ENCODE assay signal across 7 cellular contexts in genomic region chr1:15578921-15579682, GRCh38. TPM values are rescaled to one million over a fixed set of nuclear protein-coding genes. Genes with fewer than 3 reads are reported as not detected.
A peak's percentile ranks its signal among the peaks of the same experiment; 100 is the strongest.
DNase-seq lines count a peak whose midpoint lies in the region; ATAC-seq and TF ChIP-seq lines count a peak whose summit lies in the region.

No MANE protein-coding gene starts in this region.

- no peaks in the 10 kb centered on the region for H3K9me3 ChIP-seq in colonic mucosa

- no peak overlapping the region for H3K4me3 ChIP-seq in colonic mucosa

- H3K4me1 ChIP-seq in colonic mucosa: no peaks in the 10 kb centered on the region

- peak; percentile 45 for DNase-seq in GM20000 (ENCODE audit: low spot score)
- no peak for DNase-seq in activated B cell treated with CpG ODN at 0.5 μM for 24 hours
- DNase-seq in colonic mucosa: no peak

- no peak for TF ChIP-seq CTCF in GM20000 (IDR thresholded peaks at IDR 0.05; ENCODE audit: extremely low read depth, missing control alignments)
- no peak for TF ChIP-seq CTCF in activated B cell treated with CpG ODN at 0.5 μM for 24 hours (IDR thresholded peaks at IDR 0.05)
- no peak for TF ChIP-seq CTCF in colonic mucosa (IDR thresholded peaks at IDR 0.05)

- intact Hi-C loops in activated B cell treated with CpG ODN at 0.5 μM for 24 hours (cut with micrococcal nuclease): no loop called here
- intact Hi-C loops in colonic mucosa (cut with DNase I): no loop called here

- peak overlapping the region; percentile 32 for H3K4me3 Mint-ChIP-seq in activated B cell treated with CpG ODN at 0.5 μM for 24 hours
- H3K4me3 Mint-ChIP-seq in stimulated activated memory B cell treated with anti-CD40 and anti-IgM and Interleukin-4, amounts not matched to agents 10 μg/mL and 1 μg/mL and 100 μg/mL, for 72 hours: peak overlapping the region; percentile 40

- H3K27me3 ChIP-seq in colonic mucosa: no peaks in the 10 kb centered on the region

- peaks cover 9% of the 10 kb centered on the region for H3K36me3 Mint-ChIP-seq in activated B cell treated with CpG ODN at 0.5 μM for 24 hours (ENCODE audit: low read depth)
- H3K36me3 Mint-ChIP-seq in stimulated activated memory B cell treated with anti-CD40 and anti-IgM and Interleukin-4, amounts not matched to agents 10 μg/mL and 1 μg/mL and 100 μg/mL, for 72 hours: peaks cover 12% of the 10 kb centered on the region

- H3K9me3 Mint-ChIP-seq in activated B cell treated with CpG ODN at 0.5 μM for 24 hours: no peaks in the 10 kb centered on the region
- no peaks in the 10 kb centered on the region for H3K9me3 Mint-ChIP-seq in stimulated activated memory B cell treated with anti-CD40 and anti-IgM and Interleukin-4, amounts not matched to agents 10 μg/mL and 1 μg/mL and 100 μg/mL, for 72 hours

- CTCF ChIA-PET in activated B cell treated with CpG ODN at 0.5 μM for 24 hours (lab: Charles Lee): interaction anchor here (0.6 kb wide), 1 partner anchor 26 kb away, joined by 3 read pairs; no protein-coding TSS in a partner anchor

- no peaks in the 10 kb centered on the region for H3K36me3 ChIP-seq in colonic mucosa

- H3K27ac ChIP-seq in colonic mucosa: peak overlapping the region; percentile 11

- ATAC-seq in activated B cell treated with CpG ODN at 0.5 μM for 24 hours (ENCODE audit: low read depth) (peak; percentile 73), GM19455 (IDR thresholded peaks at IDR 0.05; ENCODE audit: unreplicated experiment) (no peak), HG03045 (IDR thresholded peaks at IDR 0.05; ENCODE audit: unreplicated experiment) (no peak), GM21515 (IDR thresholded peaks at IDR 0.05; ENCODE audit: unreplicated experiment) (no peak)
- ATAC-seq in stimulated activated memory B cell treated with anti-CD40 and anti-IgM and Interleukin-4, amounts not matched to agents 10 μg/mL and 1 μg/mL and 100 μg/mL, for 72 hours: peak; percentile 80

- peak overlapping the region; percentile 88 for H3K27ac Mint-ChIP-seq in activated B cell treated with CpG ODN at 0.5 μM for 24 hours
- H3K27ac Mint-ChIP-seq in stimulated activated memory B cell treated with anti-CD40 and anti-IgM and Interleukin-4, amounts not matched to agents 10 μg/mL and 1 μg/mL and 100 μg/mL, for 72 hours: peak overlapping the region; percentile 93

- POLR2A ChIA-PET in activated B cell treated with CpG ODN at 0.5 μM for 24 hours (lab: Charles Lee): interaction anchor here (0.7 to 2.0 kb wide), 6 partner anchors 7 to 106 kb away, joined by 3 to 16 read pairs (median 4); no protein-coding TSS in a partner anchor

- H3K4me1 Mint-ChIP-seq in activated B cell treated with CpG ODN at 0.5 μM for 24 hours: peaks cover 38% of the 10 kb centered on the region
- peaks cover 24% of the 10 kb centered on the region for H3K4me1 Mint-ChIP-seq in stimulated activated memory B cell treated with anti-CD40 and anti-IgM and Interleukin-4, amounts not matched to agents 10 μg/mL and 1 μg/mL and 100 μg/mL, for 72 hours

- H3K27me3 Mint-ChIP-seq in activated B cell treated with CpG ODN at 0.5 μM for 24 hours: no peaks in the 10 kb centered on the region
- no peaks in the 10 kb centered on the region for H3K27me3 Mint-ChIP-seq in stimulated activated memory B cell treated with anti-CD40 and anti-IgM and Interleukin-4, amounts not matched to agents 10 μg/mL and 1 μg/mL and 100 μg/mL, for 72 hours

- no peak overlapping the region for H3K9ac ChIP-seq in colonic mucosa (ENCODE audit: low read depth in 2 of 2, low read length in 2 of 2)

RNA-seq across cellular contexts. Expression of gene AGMAT, which starts 5.7 kb away (rescaled TPM):
- total RNA-seq in activated B cell treated with CpG ODN at 0.5 μM for 24 hours: 8.1 TPM in 2 replicates
- 10 to 100 TPM; 21.6 to 54.2 TPM for total RNA-seq in colonic mucosa

RNA-seq across cellular contexts. Expression of gene DDI2, which starts 38.2 kb away (rescaled TPM):
- total RNA-seq in activated B cell treated with CpG ODN at 0.5 μM for 24 hours (45.8 and 59.1 TPM in 2 replicates), colonic mucosa (10 to 100 TPM; 28.6 to 38.7 TPM)

RNA-seq across cellular contexts. Expression of gene DNAJC16, which starts 52.5 kb away (rescaled TPM):
- 35.5 and 35.9 TPM in 2 replicates for total RNA-seq in activated B cell treated with CpG ODN at 0.5 μM for 24 hours
- total RNA-seq in colonic mucosa: 10 to 100 TPM; 19.5 to 22.1 TPM

RNA-seq across cellular contexts. Expression of gene CASP9, which starts 55.1 kb away (rescaled TPM):
- total RNA-seq in activated B cell treated with CpG ODN at 0.5 μM for 24 hours: 13.4 and 15.7 TPM in 2 replicates
- total RNA-seq in colonic mucosa: 10 to 100 TPM; 14.5 to 15.5 TPM

Comparison
In these comparisons a context has a peak if more than half of its experiments do, and no peak if none do; other contexts are left out.
1. ATAC-seq: peak in activated B cell treated with CpG ODN at 0.5 μM for 24 hours (single experiment) and stimulated activated memory B cell treated with anti-CD40 and anti-IgM and Interleukin-4, amounts not matched to agents 10 μg/mL and 1 μg/mL and 100 μg/mL, for 72 hours (single experiment); none in GM19455 (single experiment), HG03045 (single experiment) and GM21515 (single experiment).